In the genomic region with DNA sequence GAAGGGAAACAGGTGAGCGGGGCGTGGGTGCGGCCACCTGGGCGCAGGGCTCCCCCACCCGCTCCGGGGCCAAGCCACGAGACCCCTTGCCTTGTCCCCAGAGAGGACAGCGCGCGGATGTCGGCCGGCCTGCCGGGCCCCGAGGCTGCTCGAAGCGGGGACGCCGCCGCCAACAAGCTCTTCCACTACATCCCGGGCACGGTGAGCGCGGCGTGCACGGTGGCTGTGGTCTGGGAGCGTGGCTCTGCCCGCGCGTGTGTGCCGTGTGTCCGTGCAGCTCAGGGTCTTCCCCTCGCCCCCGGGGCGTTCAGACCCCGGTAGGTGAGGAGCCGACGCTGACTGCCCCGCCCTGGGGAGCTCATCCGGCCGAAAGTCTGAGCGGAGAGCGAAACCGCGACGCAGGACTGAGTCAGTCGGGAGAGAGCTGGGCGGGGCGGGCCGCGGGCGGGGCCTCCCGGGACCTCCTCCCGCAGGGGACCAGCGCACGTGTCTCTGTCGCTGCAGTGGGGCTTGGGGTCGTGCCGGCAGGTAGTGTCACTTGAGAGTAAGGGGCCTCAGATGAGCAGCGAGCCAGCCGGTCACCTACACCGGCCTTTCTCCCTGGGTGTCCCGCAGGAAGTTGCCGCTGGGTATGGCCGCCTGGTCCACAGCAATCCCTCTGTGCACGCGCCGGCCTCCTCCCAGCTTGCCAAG, we compare ENCODE assay signal across 1 cellular context.
TF ChIP-seq lines count a peak whose summit lies in the region.

No MANE protein-coding gene starts in this region.

TF ChIP-seq in H1, 55 proteins besides CTCF, POLR2A, EP300 and RAD21:
- peak; percentile 87 for TF ChIP-seq KDM4A (IDR thresholded peaks at IDR 0.05; ENCODE audit: low read depth, low read length, severe bottlenecking)
- TF ChIP-seq TCF12 (IDR thresholded peaks at IDR 0.05; ENCODE audit: low read depth, low read length), result no peak
- TF ChIP-seq TBP (IDR thresholded peaks at IDR 0.05; ENCODE audit: low read depth, low read length), result no peak
- peak; percentile 61; the same call in 1 of the 2 replicates for TF ChIP-seq RBBP5 (IDR thresholded peaks at IDR 0.05; ENCODE audit: borderline replicate concordance, low read depth, low read length)
- TF ChIP-seq TAF1 (IDR thresholded peaks at IDR 0.05; ENCODE audit: low read depth, low read length), result no peak
- TF ChIP-seq GABPA (IDR thresholded peaks at IDR 0.05; ENCODE audit: borderline replicate concordance, insufficient read depth, low read length), result peak; percentile 27; the same call in 1 of the 2 replicates
- TF ChIP-seq BCL11A (IDR thresholded peaks at IDR 0.05; ENCODE audit: low read depth in 2 of 2, low read length in 2 of 2), result no peak
- TF ChIP-seq EZH2 (IDR thresholded peaks at IDR 0.05; ENCODE audit: low read depth, low read length, severe bottlenecking), result peak; percentile 82
- TF ChIP-seq SRF (IDR thresholded peaks at IDR 0.05; ENCODE audit: low read depth, low read length), result no peak
- TF ChIP-seq BRCA1 (IDR thresholded peaks at IDR 0.05; ENCODE audit: low read depth, low read length), result no peak
- TF ChIP-seq TAF7 (optimal IDR thresholded peaks at IDR 0.05; ENCODE audit: borderline replicate concordance, low read depth, low read length), result no peak
- TF ChIP-seq, protein P1, sequence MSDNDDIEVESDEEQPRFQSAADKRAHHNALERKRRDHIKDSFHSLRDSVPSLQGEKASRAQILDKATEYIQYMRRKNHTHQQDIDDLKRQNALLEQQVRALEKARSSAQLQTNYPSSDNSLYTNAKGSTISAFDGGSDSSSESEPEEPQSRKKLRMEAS (IDR thresholded peaks at IDR 0.05), result no peak
- TF ChIP-seq, protein P2, sequence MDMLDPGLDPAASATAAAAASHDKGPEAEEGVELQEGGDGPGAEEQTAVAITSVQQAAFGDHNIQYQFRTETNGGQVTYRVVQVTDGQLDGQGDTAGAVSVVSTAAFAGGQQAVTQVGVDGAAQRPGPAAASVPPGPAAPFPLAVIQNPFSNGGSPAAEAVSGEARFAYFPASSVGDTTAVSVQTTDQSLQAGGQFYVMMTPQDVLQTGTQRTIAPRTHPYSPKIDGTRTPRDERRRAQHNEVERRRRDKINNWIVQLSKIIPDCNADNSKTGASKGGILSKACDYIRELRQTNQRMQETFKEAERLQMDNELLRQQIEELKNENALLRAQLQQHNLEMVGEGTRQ (IDR thresholded peaks at IDR 0.05; ENCODE audit: low read length), result no peak
- TF ChIP-seq FOSL1 (IDR thresholded peaks at IDR 0.05; ENCODE audit: insufficient read depth, low read depth, low read length), result no peak
- TF ChIP-seq KDM1A (IDR thresholded peaks at IDR 0.05; ENCODE audit: borderline replicate concordance, low read length), result no peak
- no peak for TF ChIP-seq HDAC2 (IDR thresholded peaks at IDR 0.05; ENCODE audit: borderline replicate concordance in 1 of 2, low read depth in 2 of 2, low read length in 2 of 2)
- no peak for TF ChIP-seq SP2 (IDR thresholded peaks at IDR 0.05; ENCODE audit: low read length)
- TF ChIP-seq MAFK (IDR thresholded peaks at IDR 0.05; ENCODE audit: low read depth, low read length), result no peak
- no peak for TF ChIP-seq BACH1 (IDR thresholded peaks at IDR 0.05; ENCODE audit: low read length)
- TF ChIP-seq YY1 (IDR thresholded peaks at IDR 0.05; ENCODE audit: low read depth, low read length), result no peak
- TF ChIP-seq SP1 (IDR thresholded peaks at IDR 0.05; ENCODE audit: low read depth, low read length), result no peak
- no peak for TF ChIP-seq POLR2AphosphoS5 (IDR thresholded peaks at IDR 0.05; ENCODE audit: low read depth, low read length)
- no peak for TF ChIP-seq TEAD4 (IDR thresholded peaks at IDR 0.05; ENCODE audit: low read depth, low read length)
- no peak for TF ChIP-seq CREB1 (IDR thresholded peaks at IDR 0.05)
- no peak for TF ChIP-seq SIX5 (IDR thresholded peaks at IDR 0.05; ENCODE audit: low read depth, low read length)
- TF ChIP-seq SP4 (IDR thresholded peaks at IDR 0.05; ENCODE audit: low read length), result no peak
- TF ChIP-seq NRF1 (IDR thresholded peaks at IDR 0.05; ENCODE audit: low read depth, low read length), result no peak
- TF ChIP-seq SIN3A (conservative IDR thresholded peaks at IDR 0.05 in 1 of 2, IDR thresholded peaks at IDR 0.05 in 1 of 2; ENCODE audit: low read depth in 1 of 2, low read length in 2 of 2), result 0 out of 4 replicates have a peak, but pooled peaks of 1 of the 2 experiments have one; percentile 7
- peak; percentile 66 for TF ChIP-seq SUZ12 (IDR thresholded peaks at IDR 0.05; ENCODE audit: low read length)
- no peak for TF ChIP-seq EGR1 (IDR thresholded peaks at IDR 0.05; ENCODE audit: borderline replicate concordance, low read depth, low read length)
- TF ChIP-seq RXRA (IDR thresholded peaks at IDR 0.05; ENCODE audit: insufficient read depth, low read depth, low read length), result no peak
- TF ChIP-seq CBX8 (IDR thresholded peaks at IDR 0.05; ENCODE audit: borderline replicate concordance, low read depth, low read length), result no peak
- no peak for TF ChIP-seq CTBP2 (IDR thresholded peaks at IDR 0.05; ENCODE audit: borderline replicate concordance, insufficient read depth, insufficient read length, low read length)
